1 cellular context compared by ENCODE assay signal in genomic region chr9:122212473-122213004, GRCh38.
TF ChIP-seq lines count a peak whose summit lies in the region.

No MANE protein-coding gene starts in this region.

TF ChIP-seq in H1, 55 proteins besides CTCF, POLR2A, EP300 and RAD21:
- TF ChIP-seq ATF3 (IDR thresholded peaks at IDR 0.05; ENCODE audit: insufficient read depth, low read depth, low read length) (no peak), GTF2F1 (IDR thresholded peaks at IDR 0.05; ENCODE audit: borderline replicate concordance, low read depth, low read length) (no peak), GABPA (IDR thresholded peaks at IDR 0.05; ENCODE audit: borderline replicate concordance, insufficient read depth, low read length) (no peak), RFX5 (IDR thresholded peaks at IDR 0.05; ENCODE audit: borderline replicate concordance, low read depth, low read length) (no peak), ATF2 (IDR thresholded peaks at IDR 0.05; ENCODE audit: low read length) (no peak), NRF1 (IDR thresholded peaks at IDR 0.05; ENCODE audit: low read depth, low read length) (no peak), SIX5 (IDR thresholded peaks at IDR 0.05; ENCODE audit: low read depth, low read length) (no peak), BRCA1 (IDR thresholded peaks at IDR 0.05; ENCODE audit: low read depth, low read length) (no peak), SRF (IDR thresholded peaks at IDR 0.05; ENCODE audit: low read depth, low read length) (no peak), ASH2L (IDR thresholded peaks at IDR 0.05; ENCODE audit: low read length) (no peak), MAX (IDR thresholded peaks at IDR 0.05) (no peak), FOSL1 (IDR thresholded peaks at IDR 0.05; ENCODE audit: insufficient read depth, low read depth, low read length) (no peak), SIN3A (conservative IDR thresholded peaks at IDR 0.05 in 1 of 2, IDR thresholded peaks at IDR 0.05 in 1 of 2; ENCODE audit: low read depth in 1 of 2, low read length in 2 of 2) (no peak), BACH1 (IDR thresholded peaks at IDR 0.05; ENCODE audit: low read length) (no peak), TAF1 (IDR thresholded peaks at IDR 0.05; ENCODE audit: low read depth, low read length) (no peak), PHF8 (conservative IDR thresholded peaks at IDR 0.05; ENCODE audit: low read depth, low read length) (no peak), SUZ12 (IDR thresholded peaks at IDR 0.05; ENCODE audit: low read length) (no peak)
TF ChIP-seq in H1: peak in this region for 0.
